In the genomic region with DNA sequence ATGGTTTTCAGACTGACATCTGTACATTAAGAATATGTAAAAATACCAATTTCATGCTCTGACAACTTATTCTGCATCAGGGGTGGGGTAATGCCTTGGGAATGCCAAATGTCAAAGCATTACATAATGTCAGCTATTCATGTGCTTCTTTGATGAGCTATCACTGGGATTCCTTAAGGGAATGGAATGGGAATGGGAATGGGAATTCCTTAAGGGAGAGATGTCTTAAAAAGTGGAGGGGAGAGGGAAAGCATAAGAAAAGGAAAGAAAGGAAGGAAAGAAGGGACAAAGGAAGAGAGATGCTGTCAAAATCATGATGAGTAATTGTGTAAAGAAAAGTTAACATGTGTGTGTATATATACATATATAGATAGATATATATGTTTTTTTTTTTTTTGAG, we compare ENCODE assay signal across 28 cellular contexts. TPM values are rescaled to one million over a fixed set of nuclear protein-coding genes. Genes with fewer than 3 reads are reported as not detected.
DNase-seq lines count a peak whose midpoint lies in the region; ATAC-seq, FAIRE-seq and TF ChIP-seq lines count a peak whose summit lies in the region.
"Had no signal": no experiment of that assay in that cellular context is flagged by ENCODE, and none has a peak within 500 bp of the region (broad histone marks: within the 10 kb centered on the region; RNA-seq: fewer than 3 reads in every experiment).

No MANE protein-coding gene starts in this region.

- peaks cover 26% of the 10 kb centered on the region for H3K4me1 Mint-ChIP-seq in memory B cell

- H3K4me3 Mint-ChIP-seq in memory B cell, result no peak overlapping the region
- H3K4me3 Mint-ChIP-seq: B cell; CD4-positive, alpha-beta T cell; CD8-positive, alpha-beta T cell had no signal

- no peaks in the 10 kb centered on the region for H3K9me3 ChIP-seq in HEK293 (ENCODE audit: control insufficient read depth, insufficient read depth, low read depth, low read length)
- H3K9me3 ChIP-seq: A549; BLaER1 treated with 17β-estradiol and CSF1 and Interleukin-3, amounts not matched to agents 10 nM and 100 nM had no signal

- FAIRE-seq in RCC 7860 (lab: Jason Lieb, UNC), result no peak
- FAIRE-seq: A549, GM12878, GM12892, GM18507 had no signal

- POLR2A ChIA-PET in HEK293 (lab: Yijun Ruan, JAX), result no interaction called here

- peak; percentile 31 for DNase-seq in COLO829 (ENCODE audit: low spot score)
- DNase-seq in memory B cell (ENCODE audit: low spot score in 2 of 2), result no peak
- no peak for DNase-seq in stimulated activated CD4-positive, alpha-beta T cell treated with anti-CD3 and anti-CD28 coated beads, Interleukin-12 subunit alpha, Interleukin-12 subunit beta, amount 100 ng/mL, for 4 hours
- DNase-seq in RCC 7860 (ENCODE audit: low spot score), result no peak
- no peak for DNase-seq in left lobe of liver (ENCODE audit: low spot score)
- DNase-seq: AML-193; CD4-positive, alpha-beta T cell; CD8-positive, alpha-beta T cell; COR-L47; DMS 273 treated with DMSO at 0.1 percent for 48 hours; DMS153; DMS53; DMS79; DND-41; EL; GDM1 had no signal

- H3K36me3 Mint-ChIP-seq in memory B cell, result no peaks in the 10 kb centered on the region
- H3K36me3 Mint-ChIP-seq: CD8-positive, alpha-beta T cell had no signal

- peaks cover 1% of the 10 kb centered on the region for H3K27me3 Mint-ChIP-seq in memory B cell
- H3K27me3 Mint-ChIP-seq: B cell had no signal

- TF ChIP-seq CTCF in HEK293 (tag by site-specific recombination; IDR thresholded peaks at IDR 0.05) (no peak), VCaP (conservative IDR thresholded peaks at IDR 0.05) (no peak)

- CTCF ChIA-PET in HEK293 (lab: Yijun Ruan, JAX), result interaction anchor here (0.6 to 0.7 kb wide), 2 partner anchors 224 to 329 kb away, joined by 3 to 4 read pairs; no protein-coding TSS in a partner anchor

- peak overlapping the region; percentile 23 for H3K27ac Mint-ChIP-seq in memory B cell
- H3K27ac Mint-ChIP-seq: B cell; CD4-positive, alpha-beta T cell; CD8-positive, alpha-beta T cell had no signal

- H3K27ac ChIP-seq in HEK293 (ENCODE audit: extremely low read depth, low read depth, low read length), result no peak overlapping the region
- peak overlapping the region; percentile 90 for H3K27ac ChIP-seq in VCaP
- H3K27ac ChIP-seq: 22Rv1; A549; BLaER1 treated with 17β-estradiol and CSF1 and Interleukin-3, amounts not matched to agents 10 nM and 100 nM; C4-2B had no signal

- no peaks in the 10 kb centered on the region for H3K9me3 Mint-ChIP-seq in memory B cell
- H3K9me3 Mint-ChIP-seq: CD4-positive, alpha-beta T cell; CD8-positive, alpha-beta T cell had no signal

- ATAC-seq in memory B cell (ENCODE audit: low read depth) (no peak), HG03571 (IDR thresholded peaks at IDR 0.05; ENCODE audit: unreplicated experiment) (no peak), left lobe of liver (no peak)
- ATAC-seq: A549; CD8-positive, alpha-beta T cell; GM12878 had no signal

- H3K36me3 ChIP-seq in HEK293 (ENCODE audit: control insufficient read depth in 2 of 2, insufficient read depth in 1 of 2, low read length in 2 of 2), result no peaks in the 10 kb centered on the region
- H3K36me3 ChIP-seq: BLaER1 treated with 17β-estradiol and CSF1 and Interleukin-3, amounts not matched to agents 10 nM and 100 nM had no signal

- H3K4me1 ChIP-seq in HEK293 (ENCODE audit: control insufficient read depth, insufficient read depth, low read length), result no peaks in the 10 kb centered on the region

- H3K4me3 ChIP-seq in HEK293 (ENCODE audit: low read depth, low read length), result no peak overlapping the region
- H3K4me3 ChIP-seq: A549; BLaER1 treated with 17β-estradiol and CSF1 and Interleukin-3, amounts not matched to agents 10 nM and 100 nM; GM12878 had no signal

TF ChIP-seq in HEK293, 187 proteins besides CTCF, POLR2A, EP300 and RAD21:
- TF ChIP-seq PRDM10 (tag by site-specific recombination; IDR thresholded peaks at IDR 0.05) (peak; percentile 82), ZNF792 (tag by site-specific recombination; IDR thresholded peaks at IDR 0.05) (no peak), PRDM1 (tag by site-specific recombination; IDR thresholded peaks at IDR 0.05) (0 out of 2 replicates have a peak, but pooled peaks have one; percentile 6)

RNA-seq across cellular contexts. Expression of gene PAX5, which starts 22.5 kb away (rescaled TPM):
- total RNA-seq in left lobe of liver, result 0.05 TPM
- total RNA-seq: G401 had no signal
